2 cellular contexts compared by ENCODE assay signal in genomic region chr14:31829256-31829923, GRCh38.
TF ChIP-seq lines count a peak whose summit lies in the region.

No MANE protein-coding gene starts in this region.

TF ChIP-seq in IMR-90, 13 proteins besides CTCF, POLR2A, EP300 and RAD21:
- TF ChIP-seq ELK1 (IDR thresholded peaks at IDR 0.05; ENCODE audit: borderline replicate concordance, low read depth, low read length) (no peak), CEBPB (IDR thresholded peaks at IDR 0.05; ENCODE audit: low read depth, low read length) (peak; percentile 90)

TF ChIP-seq in GM12878, 131 proteins besides CTCF, POLR2A, EP300 and RAD21:
- TF ChIP-seq WRNIP1 (IDR thresholded peaks at IDR 0.05; ENCODE audit: borderline replicate concordance, low read depth, low read length) = no peak
- no peak for TF ChIP-seq NRF1 (conservative IDR thresholded peaks at IDR 0.05; ENCODE audit: low read depth, low read length)
- no peak for TF ChIP-seq ZSCAN29 (IDR thresholded peaks at IDR 0.05)
- no peak for TF ChIP-seq IRF5 (IDR thresholded peaks at IDR 0.05; ENCODE audit: borderline replicate concordance)
- peak; percentile 52 for TF ChIP-seq ATF7 (IDR thresholded peaks at IDR 0.05; ENCODE audit: low read depth)
TF ChIP-seq in GM12878: peak in this region for 1.
